ENCODE assay signal across 8 cellular contexts in genomic region chr14:81533536-81534343, GRCh38. TPM values are rescaled to one million over a fixed set of nuclear protein-coding genes. Genes with fewer than 3 reads are reported as not detected.
A peak's percentile ranks its signal among the peaks of the same experiment; 100 is the strongest.
DNase-seq lines count a peak whose midpoint lies in the region; ATAC-seq and TF ChIP-seq lines count a peak whose summit lies in the region.

TSS of gene SEL1L (minus strand) at chr14:81533853. CDS start at chr14:81533744, 109 bp downstream.

- no peaks in the 10 kb centered on the region for H3K27me3 Mint-ChIP-seq in activated CD4-positive, alpha-beta T cell treated with anti-CD3 and anti-CD28 coated beads for 36 hours

- CTCF ChIA-PET in activated CD4-positive, alpha-beta T cell treated with anti-CD3 and anti-CD28 coated beads for 36 hours (lab: Charles Lee), result interaction anchor here (0.7 kb wide), 1 partner anchor 322 kb away, joined by 3 read pairs; no protein-coding TSS in a partner anchor

- H3K27me3 ChIP-seq in kidney epithelial cell (ENCODE audit: control insufficient read depth, insufficient read depth, low read length), result no peaks in the 10 kb centered on the region

- H3K9me3 Mint-ChIP-seq in activated CD4-positive, alpha-beta T cell treated with anti-CD3 and anti-CD28 coated beads for 36 hours (ENCODE audit: low read depth), result peaks cover 4% of the 10 kb centered on the region

- peak within 1 kb of the TSS; percentile 94 for H3K4me3 Mint-ChIP-seq in activated CD4-positive, alpha-beta T cell treated with anti-CD3 and anti-CD28 coated beads for 36 hours

- POLR2A ChIA-PET in activated CD4-positive, alpha-beta T cell treated with anti-CD3 and anti-CD28 coated beads for 36 hours (lab: Charles Lee), result interaction anchor here (0.8 to 1.0 kb wide), 4 partner anchors 11 to 315 kb away, joined by 3 to 9 read pairs (median 4); partner anchors contain the start of gene GTF2A1

- peak within 1 kb of the TSS; percentile 95 for H3K4me3 ChIP-seq in choroid plexus epithelial cell (ENCODE audit: low read depth, low read length)
- H3K4me3 ChIP-seq in kidney epithelial cell (ENCODE audit: low read depth, low read length), result peak within 1 kb of the TSS; percentile 91

- TF ChIP-seq CTCF in choroid plexus epithelial cell (conservative IDR thresholded peaks at IDR 0.05; ENCODE audit: low read depth, low read length), result no peak
- no peak for TF ChIP-seq CTCF in kidney epithelial cell (IDR thresholded peaks at IDR 0.05; ENCODE audit: insufficient read depth, low read length, poor library complexity, severe bottlenecking)

- no peaks in the 10 kb centered on the region for H3K36me3 ChIP-seq in kidney epithelial cell (ENCODE audit: control insufficient read depth, insufficient read depth, low read length)

- H3K27ac Mint-ChIP-seq in activated CD4-positive, alpha-beta T cell treated with anti-CD3 and anti-CD28 coated beads for 36 hours, result peak within 1 kb of the TSS; percentile 82

- peaks cover 54% of the 10 kb centered on the region for H3K4me1 Mint-ChIP-seq in activated CD4-positive, alpha-beta T cell treated with anti-CD3 and anti-CD28 coated beads for 36 hours

- intact Hi-C loops in activated CD4-positive, alpha-beta T cell treated with anti-CD3 and anti-CD28 coated beads for 36 hours (cut with DNase I, micrococcal nuclease), result loop anchor here (1.0 to 10.0 kb wide), 4 partner anchors 59 to 593 kb away; partner anchors contain the start of gene CEP128 (in 2 of the 2)

- H3K36me3 Mint-ChIP-seq in activated CD4-positive, alpha-beta T cell treated with anti-CD3 and anti-CD28 coated beads for 36 hours (ENCODE audit: low read depth), result peaks cover 2% of the 10 kb centered on the region

- DNase-seq in Ammon's horn (ENCODE audit: low spot score), result peak; percentile 100
- peak; percentile 75 for DNase-seq in GM19238 (ENCODE audit: insufficient read length, low spot score)
- peak; percentile 100 for DNase-seq in NCI-H524 (lab: John Stamatoyannopoulos, UW)
- DNase-seq in activated CD4-positive, alpha-beta T cell treated with anti-CD3 and anti-CD28 coated beads for 36 hours, result peak; percentile 99
- peak; percentile 100 for DNase-seq in choroid plexus epithelial cell (ENCODE audit: low read depth)
- peak; percentile 99 for DNase-seq in kidney epithelial cell (ENCODE audit: low read depth)
- peak; percentile 98 to 99 for DNase-seq in stimulated activated CD4-positive, alpha-beta T cell treated with anti-CD3 and anti-CD28 coated beads, Interleukin-15, amount 100 ng/mL, for 48 hours (ENCODE audit: low read depth in 2 of 2)

- peak; percentile 93 for ATAC-seq in HG03442 (IDR thresholded peaks at IDR 0.05; ENCODE audit: unreplicated experiment)
- peak; percentile 97 for ATAC-seq in activated CD4-positive, alpha-beta T cell treated with anti-CD3 and anti-CD28 coated beads for 36 hours

RNA-seq across cellular contexts. Expression of gene SEL1L, which starts in this region (rescaled TPM):
- 10 to 100 TPM; 39.0 to 57.4 TPM for total RNA-seq in activated CD4-positive, alpha-beta T cell treated with anti-CD3 and anti-CD28 coated beads for 36 hours
- 78.7 and 82.6 TPM in 2 replicates for total RNA-seq in kidney epithelial cell

Comparison
In these comparisons a context has a peak if more than half of its experiments do, and no peak if none do; other contexts are left out.
1. Peak in every context shown above with its lines: DNase-seq, ATAC-seq and H3K4me3 ChIP-seq.